In genomic region chr9:134396258-134396742, GRCh38 we compare ENCODE assay signal across 9 cellular contexts.
A peak's percentile ranks its signal among the peaks of the same experiment; 100 is the strongest.
DNase-seq lines count a peak whose midpoint lies in the region; ATAC-seq and TF ChIP-seq lines count a peak whose summit lies in the region.
"Had no signal": no experiment of that assay in that cellular context is flagged by ENCODE, and none has a peak within 500 bp of the region (broad histone marks: within the 10 kb centered on the region; RNA-seq: fewer than 3 reads in every experiment).

No MANE protein-coding gene starts in this region.

- H3K9me3 ChIP-seq in heart right ventricle (peaks cover 0 to 10% (median 4%) of the 10 kb centered on the region in 11 donors), transverse colon (no peaks in the 10 kb centered on the region)

- H3K4me1 ChIP-seq in heart right ventricle (peaks cover 44 to 95% (median 74%) of the 10 kb centered on the region in 9 donors), transverse colon (peaks cover 12 to 44% (median 18%) of the 10 kb centered on the region in 4 donors)

- H3K4me3 ChIP-seq in heart right ventricle (peak overlapping the region in 3 of 10 donors; percentile 3 to 33 (median 7)), transverse colon (no peak overlapping the region)
- H3K4me3 ChIP-seq: SK-N-MC had no signal

- CTCF ChIA-PET in activated B cell treated with CpG ODN at 0.5 μM for 24 hours (lab: Charles Lee): interaction anchor here (0.9 to 1.8 kb wide), 3 partner anchors 11 to 47 kb away, joined by 3 to 6 read pairs (median 3); no protein-coding TSS in a partner anchor

- H3K4me1 Mint-ChIP-seq in activated B cell treated with CpG ODN at 0.5 μM for 24 hours: peaks cover 62% of the 10 kb centered on the region

- no peaks in the 10 kb centered on the region for H3K27me3 Mint-ChIP-seq in activated B cell treated with CpG ODN at 0.5 μM for 24 hours

- TF ChIP-seq POLR2A in transverse colon (IDR thresholded peaks at IDR 0.05): no peak

- H3K27ac ChIP-seq in heart right ventricle: peak overlapping the region; percentile 3 to 82 (median 52)
- peak overlapping the region; percentile 9 to 39 (median 32) for H3K27ac ChIP-seq in transverse colon
- H3K27ac ChIP-seq: SK-N-MC had no signal

- no peak for TF ChIP-seq EP300 in transverse colon (IDR thresholded peaks at IDR 0.05; ENCODE audit: low read depth)

- no peaks in the 10 kb centered on the region for H3K36me3 Mint-ChIP-seq in activated B cell treated with CpG ODN at 0.5 μM for 24 hours (ENCODE audit: low read depth)

- H3K27ac Mint-ChIP-seq in activated B cell treated with CpG ODN at 0.5 μM for 24 hours: peak overlapping the region; percentile 75

- in situ Hi-C loops in transverse colon (cut with MboI; ENCODE audit: low pct_ligation_motif_present in 1 of 4, low pct_unique_long_range_greater_than_20kb in 1 of 4, low sequenced_read_pairs in 3 of 4): no loop called here

- peak; percentile 21 to 46 for DNase-seq in activated CD4-positive, alpha-beta T cell treated with anti-CD3 and anti-CD28 coated beads for 24 hours (ENCODE audit: low read depth in 2 of 2)
- no peak for DNase-seq in activated CD4-positive, alpha-beta T cell treated with anti-CD3 and anti-CD28 coated beads for 1 hour
- DNase-seq in activated B cell treated with CpG ODN at 0.5 μM for 24 hours (peak; percentile 57), heart right ventricle (peak in 1 of 2 donors; percentile 40), transverse colon (peak; percentile 51), OCI-M1 (lab: John Stamatoyannopoulos, UW) (no peak), kidney glomerular epithelial cell (lab: John Stamatoyannopoulos, UW) (no peak)

- H3K27me3 ChIP-seq in heart right ventricle (no peaks in the 10 kb centered on the region), transverse colon (no peaks in the 10 kb centered on the region)

- POLR2A ChIA-PET in activated B cell treated with CpG ODN at 0.5 μM for 24 hours (lab: Charles Lee): interaction anchor here (0.6 to 2.7 kb wide), 5 partner anchors 10 to 232 kb away, joined by 3 to 11 read pairs (median 7); partner anchors contain the start of gene RNU6ATAC

- no peak for TF ChIP-seq CTCF in activated B cell treated with CpG ODN at 0.5 μM for 24 hours (IDR thresholded peaks at IDR 0.05)
- no peak for TF ChIP-seq CTCF in heart right ventricle (IDR thresholded peaks at IDR 0.05)
- TF ChIP-seq CTCF in transverse colon (IDR thresholded peaks at IDR 0.05): no peak

- H3K9me3 Mint-ChIP-seq in activated B cell treated with CpG ODN at 0.5 μM for 24 hours: peaks cover 2% of the 10 kb centered on the region

- ATAC-seq in activated B cell treated with CpG ODN at 0.5 μM for 24 hours (ENCODE audit: low read depth) (peak; percentile 43), heart right ventricle (peak in 5 of 8 donors; percentile 9 to 38 (median 17)), GM18517 (IDR thresholded peaks at IDR 0.05; ENCODE audit: unreplicated experiment) (no peak)

- intact Hi-C loops in activated B cell treated with CpG ODN at 0.5 μM for 24 hours (cut with micrococcal nuclease) (loop anchor here (1.0 to 10.0 kb wide), 3 partner anchors 8 to 371 kb away; partner anchors contain the start of genes BRD3 and BRD3OS), heart right ventricle (cut with DNase I) (no loop called here), transverse colon (cut with DNase I; ENCODE audit: low total_unique reads) (no loop called here)

- H3K36me3 ChIP-seq in heart right ventricle (no peaks in the 10 kb centered on the region), transverse colon (no peaks in the 10 kb centered on the region)

- peak overlapping the region; percentile 73 for H3K4me3 Mint-ChIP-seq in activated B cell treated with CpG ODN at 0.5 μM for 24 hours

- 43 to 54% methylated on average over 18 of the region's 18 CpGs for WGBS in heart right ventricle, 2 donors
- 77% methylated on average over 18 of the region's 18 CpGs; no CpG with 5 or more reads in 1 of the 2 donors for WGBS in transverse colon (ENCODE audit: low coverage in 1 of 2), 2 donors

Comparison
In these comparisons a context has a peak if more than half of its experiments do, and no peak if none do; other contexts are left out.
1. DNase-seq: peak in activated CD4-positive, alpha-beta T cell treated with anti-CD3 and anti-CD28 coated beads for 24 hours (2 of 2), activated B cell treated with CpG ODN at 0.5 μM for 24 hours (single experiment) and transverse colon (single experiment); none in activated CD4-positive, alpha-beta T cell treated with anti-CD3 and anti-CD28 coated beads for 1 hour (single experiment), OCI-M1 (single experiment) and kidney glomerular epithelial cell (single experiment).